8 cellular contexts compared by ENCODE assay signal in genomic region chr6:3179945-3180344, GRCh38. TPM values are rescaled to one million over a fixed set of nuclear protein-coding genes. Genes with fewer than 3 reads are reported as not detected.
DNase-seq lines count a peak whose midpoint lies in the region; ATAC-seq and TF ChIP-seq lines count a peak whose summit lies in the region.
"Not testable (repeated sequence)": the region's sequence is repeated elsewhere in the genome, so short reads cannot be mapped to it uniquely, and the experiment has no call there.

No MANE protein-coding gene starts in this region.

- H3K4me3 Mint-ChIP-seq in CD8-positive, alpha-beta T cell, result peak overlapping the region; percentile 77
- H3K4me3 Mint-ChIP-seq in IgD-negative memory B cell, result peak overlapping the region; percentile 41 to 80 (median 77)
- H3K4me3 Mint-ChIP-seq in activated CD8-positive, alpha-beta memory T cell treated with anti-CD3 and anti-CD28 coated beads, Interleukin-2, amount 10 ng/mL, durations not matched to agents 7 days and 5 days, result peak overlapping the region; percentile 2
- H3K4me3 Mint-ChIP-seq in brain, result peak overlapping the region; percentile 81 to 87 (median 81)
- peak overlapping the region; percentile 26 to 75 for H3K4me3 Mint-ChIP-seq in stimulated activated naive CD8-positive, alpha-beta T cell treated with anti-CD3 and anti-CD28 coated beads, Interleukin-15, amount 100 ng/mL, for 72 hours

- not testable (repeated sequence) for H2AFZ ChIP-seq in neuron (ENCODE audit: low read depth, low read length)

- H3K36me3 Mint-ChIP-seq in CD8-positive, alpha-beta T cell; IgD-negative memory B cell; activated CD8-positive, alpha-beta memory T cell treated with anti-CD3 and anti-CD28 coated beads, Interleukin-2, amount 10 ng/mL, durations not matched to agents 7 days and 5 days; brain: not testable (repeated sequence)

- not testable (repeated sequence) for H3K4me1 Mint-ChIP-seq in CD8-positive, alpha-beta T cell (ENCODE audit: low read depth); IgD-negative memory B cell; activated CD8-positive, alpha-beta memory T cell treated with anti-CD3 and anti-CD28 coated beads, Interleukin-2, amount 10 ng/mL, durations not matched to agents 7 days and 5 days
- H3K4me1 Mint-ChIP-seq in brain, result peaks cover 49% of the 10 kb centered on the region
- H3K4me1 Mint-ChIP-seq in stimulated activated naive CD8-positive, alpha-beta T cell treated with anti-CD3 and anti-CD28 coated beads, Interleukin-15, amount 100 ng/mL, for 72 hours, result peaks cover 10% of the 10 kb centered on the region

- DNase-seq in CD8-positive, alpha-beta T cell; activated CD8-positive, alpha-beta memory T cell treated with anti-CD3 and anti-CD28 coated beads, Interleukin-2, amount 10 ng/mL, durations not matched to agents 7 days and 5 days; fibroblast of pulmonary artery (ENCODE audit: low read depth); left lung; stimulated activated naive CD8-positive, alpha-beta T cell treated with anti-CD3 and anti-CD28 coated beads, Interleukin-15, amount 100 ng/mL, for 72 hours: not testable (repeated sequence)

- not testable (repeated sequence) for H3K9me3 Mint-ChIP-seq in CD8-positive, alpha-beta T cell; IgD-negative memory B cell; activated CD8-positive, alpha-beta memory T cell treated with anti-CD3 and anti-CD28 coated beads, Interleukin-2, amount 10 ng/mL, durations not matched to agents 7 days and 5 days (ENCODE audit: low read depth); brain; stimulated activated naive CD8-positive, alpha-beta T cell treated with anti-CD3 and anti-CD28 coated beads, Interleukin-15, amount 100 ng/mL, for 72 hours

- peaks cover 12% of the 10 kb centered on the region for H3K27me3 Mint-ChIP-seq in CD8-positive, alpha-beta T cell (ENCODE audit: low read depth)
- H3K27me3 Mint-ChIP-seq in IgD-negative memory B cell, brain: not testable (repeated sequence)
- H3K27me3 Mint-ChIP-seq in activated CD8-positive, alpha-beta memory T cell treated with anti-CD3 and anti-CD28 coated beads, Interleukin-2, amount 10 ng/mL, durations not matched to agents 7 days and 5 days, result peaks cover 28% of the 10 kb centered on the region
- H3K27me3 Mint-ChIP-seq in stimulated activated naive CD8-positive, alpha-beta T cell treated with anti-CD3 and anti-CD28 coated beads, Interleukin-15, amount 100 ng/mL, for 72 hours, result peaks cover 30% of the 10 kb centered on the region

- not testable (repeated sequence) for H3K27ac Mint-ChIP-seq in CD8-positive, alpha-beta T cell; IgD-negative memory B cell; activated CD8-positive, alpha-beta memory T cell treated with anti-CD3 and anti-CD28 coated beads, Interleukin-2, amount 10 ng/mL, durations not matched to agents 7 days and 5 days; stimulated activated naive CD8-positive, alpha-beta T cell treated with anti-CD3 and anti-CD28 coated beads, Interleukin-15, amount 100 ng/mL, for 72 hours
- peak overlapping the region in 3 of 5 experiments; percentile 66 to 88 (median 82) for H3K27ac Mint-ChIP-seq in brain

- H3K27ac ChIP-seq in CD8-positive, alpha-beta T cell (ENCODE audit: low read depth, low read length); left lung: not testable (repeated sequence)

- intact Hi-C loops in CD8-positive, alpha-beta T cell (cut with DNase I, micrococcal nuclease), result loop anchor here in 1 of 2 experiments (1.0 kb wide), 1 partner anchor 24 kb away; no protein-coding TSS in a partner anchor
- intact Hi-C loops in left lung (cut with DNase I), result not testable (repeated sequence)

- not testable (repeated sequence) for H3K4me1 ChIP-seq in CD8-positive, alpha-beta T cell (ENCODE audit: insufficient read depth, low read length); left lung
- H3K4me1 ChIP-seq in neuron (ENCODE audit: insufficient read depth, low read length), result peaks cover 15% of the 10 kb centered on the region

- not testable (repeated sequence) for H3K27me3 ChIP-seq in CD8-positive, alpha-beta T cell (ENCODE audit: insufficient read depth, low read length); neuron (ENCODE audit: insufficient read depth, low read length)
- H3K27me3 ChIP-seq in left lung, result peaks cover 0 to 13% of the 10 kb centered on the region in 2 donors

- H3K36me3 ChIP-seq in CD8-positive, alpha-beta T cell (ENCODE audit: insufficient read depth, low read length); left lung; neuron (ENCODE audit: insufficient read depth, low read length): not testable (repeated sequence)

- CTCF ChIA-PET in CD8-positive, alpha-beta T cell (lab: Charles Lee); activated CD8-positive, alpha-beta memory T cell treated with anti-CD3 and anti-CD28 coated beads, Interleukin-2, amount 10 ng/mL, durations not matched to agents 7 days and 5 days (lab: Charles Lee): not testable (repeated sequence)

- POLR2A ChIA-PET in CD8-positive, alpha-beta T cell (lab: Charles Lee), result not testable (repeated sequence)

- peak; percentile 56 for ATAC-seq in CD8-positive, alpha-beta T cell
- peak; percentile 60 for ATAC-seq in activated CD8-positive, alpha-beta memory T cell treated with anti-CD3 and anti-CD28 coated beads, Interleukin-2, amount 10 ng/mL, durations not matched to agents 7 days and 5 days
- ATAC-seq in left lung, result peak; percentile 23
- ATAC-seq in stimulated activated naive CD8-positive, alpha-beta T cell treated with anti-CD3 and anti-CD28 coated beads, Interleukin-15, amount 100 ng/mL, for 72 hours, result peak; percentile 50

- not testable (repeated sequence) for H3K4me3 ChIP-seq in CD8-positive, alpha-beta T cell (ENCODE audit: low read depth, low read length); left lung
- peak overlapping the region; percentile 41 for H3K4me3 ChIP-seq in fibroblast of pulmonary artery (replicated peaks; ENCODE audit: low read depth, low read length)
- H3K4me3 ChIP-seq in neuron (ENCODE audit: low read length), result peak overlapping the region; percentile 45

- TF ChIP-seq CTCF in CD8-positive, alpha-beta T cell (IDR thresholded peaks at IDR 0.05); brain (conservative IDR thresholded peaks at IDR 0.05); fibroblast of pulmonary artery (IDR thresholded peaks at IDR 0.05; ENCODE audit: low read length, missing control alignments); left lung (IDR thresholded peaks at IDR 0.05): not testable (repeated sequence)

- H3K9me3 ChIP-seq in CD8-positive, alpha-beta T cell (ENCODE audit: low read length); left lung; neuron (ENCODE audit: low read length): not testable (repeated sequence)

RNA-seq across cellular contexts. Expression of gene TUBB2A, which starts 22.6 kb away (rescaled TPM):
- 10 to 100 TPM; 61.4 to 63.9 TPM for total RNA-seq in CD8-positive, alpha-beta T cell
- polyA plus RNA-seq in IgD-negative memory B cell, result 12.8 TPM
- 1 to 10 TPM; 1.3 to 2.0 TPM for total RNA-seq in activated CD8-positive, alpha-beta memory T cell treated with anti-CD3 and anti-CD28 coated beads, Interleukin-2, amount 10 ng/mL, durations not matched to agents 7 days and 5 days
- polyA plus RNA-seq in brain (ENCODE audit: insufficient read depth, low read depth, low replicate concordance), result 610 TPM
- 10 to 100 TPM; 27.0 to 42.5 TPM for total RNA-seq in left lung

RNA-seq across cellular contexts. Expression of gene TUBB2B, which starts 47.5 kb away (rescaled TPM):
- total RNA-seq in CD8-positive, alpha-beta T cell, result 1 to 10 TPM in 1 of 2 experiments, under 1 TPM in 1; 0.78 to 1.7 TPM
- polyA plus RNA-seq in IgD-negative memory B cell, result 0.55 TPM
- total RNA-seq in activated CD8-positive, alpha-beta memory T cell treated with anti-CD3 and anti-CD28 coated beads, Interleukin-2, amount 10 ng/mL, durations not matched to agents 7 days and 5 days, result not detected
- 1,989 TPM for polyA plus RNA-seq in brain (ENCODE audit: insufficient read depth, low read depth, low replicate concordance)
- total RNA-seq in left lung, result 1 to 10 TPM; 2.2 to 4.1 TPM

Comparison
In these comparisons a context has a peak if more than half of its experiments do, and no peak if none do; other contexts are left out.
1. H3K4me3 Mint-ChIP-seq: peak in every context shown above with its lines; median percentile 81 in brain; 77 in CD8-positive, alpha-beta T cell; 77 in IgD-negative memory B cell; 50 in stimulated activated naive CD8-positive, alpha-beta T cell treated with anti-CD3 and anti-CD28 coated beads, Interleukin-15, amount 100 ng/mL, for 72 hours; 2 in activated CD8-positive, alpha-beta memory T cell treated with anti-CD3 and anti-CD28 coated beads, Interleukin-2, amount 10 ng/mL, durations not matched to agents 7 days and 5 days.
2. RNA of gene TUBB2A, which starts 22.6 kb away (total RNA-seq): 61.4 to 63.9 TPM in CD8-positive, alpha-beta T cell and 27.0 to 42.5 TPM in left lung; 1.3 to 2.0 TPM in activated CD8-positive, alpha-beta memory T cell treated with anti-CD3 and anti-CD28 coated beads, Interleukin-2, amount 10 ng/mL, durations not matched to agents 7 days and 5 days; every median in the first group is over 4 times any median in the second.
3. Peak in every context shown above with its lines, with median percentiles within 50 percentile points of each other: ATAC-seq.